ENCODE assay signal across 2 cellular contexts in the genomic region with DNA sequence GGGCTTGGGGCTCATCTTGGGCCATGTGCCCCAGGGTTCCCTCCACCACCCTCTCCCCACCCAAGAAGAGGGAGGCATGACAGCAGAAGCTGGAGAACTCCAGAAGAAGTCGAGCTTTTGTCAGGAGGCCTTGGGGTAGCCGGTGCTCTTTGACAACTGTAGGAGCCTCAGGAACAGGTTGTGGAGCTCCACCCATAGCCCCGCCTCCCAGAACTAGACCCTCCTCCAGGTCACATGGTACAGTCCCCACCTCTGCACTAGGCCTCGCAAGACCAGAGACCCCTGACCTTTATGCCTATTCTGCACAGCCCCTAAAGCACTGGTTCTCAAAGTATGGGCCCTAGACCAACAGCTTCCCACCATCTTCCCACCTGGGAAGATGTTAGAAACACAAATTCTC.
TF ChIP-seq lines count a peak whose summit lies in the region.

No MANE protein-coding gene starts in this region.

TF ChIP-seq in K562, 482 proteins besides CTCF, POLR2A, EP300 and RAD21 (continued from another document):
- TF ChIP-seq, protein P1, sequence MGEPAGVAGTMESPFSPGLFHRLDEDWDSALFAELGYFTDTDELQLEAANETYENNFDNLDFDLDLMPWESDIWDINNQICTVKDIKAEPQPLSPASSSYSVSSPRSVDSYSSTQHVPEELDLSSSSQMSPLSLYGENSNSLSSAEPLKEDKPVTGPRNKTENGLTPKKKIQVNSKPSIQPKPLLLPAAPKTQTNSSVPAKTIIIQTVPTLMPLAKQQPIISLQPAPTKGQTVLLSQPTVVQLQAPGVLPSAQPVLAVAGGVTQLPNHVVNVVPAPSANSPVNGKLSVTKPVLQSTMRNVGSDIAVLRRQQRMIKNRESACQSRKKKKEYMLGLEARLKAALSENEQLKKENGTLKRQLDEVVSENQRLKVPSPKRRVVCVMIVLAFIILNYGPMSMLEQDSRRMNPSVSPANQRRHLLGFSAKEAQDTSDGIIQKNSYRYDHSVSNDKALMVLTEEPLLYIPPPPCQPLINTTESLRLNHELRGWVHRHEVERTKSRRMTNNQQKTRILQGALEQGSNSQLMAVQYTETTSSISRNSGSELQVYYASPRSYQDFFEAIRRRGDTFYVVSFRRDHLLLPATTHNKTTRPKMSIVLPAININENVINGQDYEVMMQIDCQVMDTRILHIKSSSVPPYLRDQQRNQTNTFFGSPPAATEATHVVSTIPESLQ (CRISPR knock-in tag; IDR thresholded peaks at IDR 0.05): no peak
- no peak for TF ChIP-seq CXXC5 (CRISPR knock-in tag; IDR thresholded peaks at IDR 0.05)
- TF ChIP-seq, protein P2, sequence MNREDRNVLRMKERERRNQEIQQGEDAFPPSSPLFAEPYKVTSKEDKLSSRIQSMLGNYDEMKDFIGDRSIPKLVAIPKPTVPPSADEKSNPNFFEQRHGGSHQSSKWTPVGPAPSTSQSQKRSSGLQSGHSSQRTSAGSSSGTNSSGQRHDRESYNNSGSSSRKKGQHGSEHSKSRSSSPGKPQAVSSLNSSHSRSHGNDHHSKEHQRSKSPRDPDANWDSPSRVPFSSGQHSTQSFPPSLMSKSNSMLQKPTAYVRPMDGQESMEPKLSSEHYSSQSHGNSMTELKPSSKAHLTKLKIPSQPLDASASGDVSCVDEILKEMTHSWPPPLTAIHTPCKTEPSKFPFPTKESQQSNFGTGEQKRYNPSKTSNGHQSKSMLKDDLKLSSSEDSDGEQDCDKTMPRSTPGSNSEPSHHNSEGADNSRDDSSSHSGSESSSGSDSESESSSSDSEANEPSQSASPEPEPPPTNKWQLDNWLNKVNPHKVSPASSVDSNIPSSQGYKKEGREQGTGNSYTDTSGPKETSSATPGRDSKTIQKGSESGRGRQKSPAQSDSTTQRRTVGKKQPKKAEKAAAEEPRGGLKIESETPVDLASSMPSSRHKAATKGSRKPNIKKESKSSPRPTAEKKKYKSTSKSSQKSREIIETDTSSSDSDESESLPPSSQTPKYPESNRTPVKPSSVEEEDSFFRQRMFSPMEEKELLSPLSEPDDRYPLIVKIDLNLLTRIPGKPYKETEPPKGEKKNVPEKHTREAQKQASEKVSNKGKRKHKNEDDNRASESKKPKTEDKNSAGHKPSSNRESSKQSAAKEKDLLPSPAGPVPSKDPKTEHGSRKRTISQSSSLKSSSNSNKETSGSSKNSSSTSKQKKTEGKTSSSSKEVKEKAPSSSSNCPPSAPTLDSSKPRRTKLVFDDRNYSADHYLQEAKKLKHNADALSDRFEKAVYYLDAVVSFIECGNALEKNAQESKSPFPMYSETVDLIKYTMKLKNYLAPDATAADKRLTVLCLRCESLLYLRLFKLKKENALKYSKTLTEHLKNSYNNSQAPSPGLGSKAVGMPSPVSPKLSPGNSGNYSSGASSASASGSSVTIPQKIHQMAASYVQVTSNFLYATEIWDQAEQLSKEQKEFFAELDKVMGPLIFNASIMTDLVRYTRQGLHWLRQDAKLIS (CRISPR knock-in tag; IDR thresholded peaks at IDR 0.05): no peak
- TF ChIP-seq SAP30 (IDR thresholded peaks at IDR 0.05; ENCODE audit: borderline replicate concordance, insufficient read depth, low read depth, low read length, poor library complexity, severe bottlenecking): no peak
- TF ChIP-seq THRAP3 (IDR thresholded peaks at IDR 0.05; ENCODE audit: borderline replicate concordance): no peak

TF ChIP-seq in SK-N-SH treated with all-trans-retinoic acid at 6 μM for 48 hours, 23 proteins besides CTCF, POLR2A, EP300 and RAD21 (continued from another document):
- no peak for TF ChIP-seq POU6F1 (CRISPR knock-in tag; IDR thresholded peaks at IDR 0.05; ENCODE audit: borderline replicate concordance, low read depth)
- no peak for TF ChIP-seq ZC3H10 (CRISPR knock-in tag; IDR thresholded peaks at IDR 0.05)
- no peak for TF ChIP-seq TSHZ2 (CRISPR knock-in tag; IDR thresholded peaks at IDR 0.05)
- TF ChIP-seq ISL1 (CRISPR knock-in tag; IDR thresholded peaks at IDR 0.05): no peak
- TF ChIP-seq TOX (CRISPR knock-in tag; IDR thresholded peaks at IDR 0.05; ENCODE audit: borderline replicate concordance): no peak
- no peak for TF ChIP-seq BACH2 (CRISPR knock-in tag; IDR thresholded peaks at IDR 0.05; ENCODE audit: borderline replicate concordance)
- no peak for TF ChIP-seq ZFP3 (CRISPR knock-in tag; IDR thresholded peaks at IDR 0.05)
TF ChIP-seq in SK-N-SH treated with all-trans-retinoic acid at 6 μM for 48 hours: peak in this region for 0.
